ENCODE assay signal across 8 cellular contexts in genomic region chr2:19955544-19956422, GRCh38. TPM values are rescaled to one million over a fixed set of nuclear protein-coding genes. Genes with fewer than 3 reads are reported as not detected.
A peak's percentile ranks its signal among the peaks of the same experiment; 100 is the strongest.
DNase-seq lines count a peak whose midpoint lies in the region; ATAC-seq and TF ChIP-seq lines count a peak whose summit lies in the region.

No MANE protein-coding gene starts in this region.

- H3K4me3 ChIP-seq in esophagus muscularis mucosa (no peak overlapping the region), tibial artery (no peak overlapping the region)

- no peaks in the 10 kb centered on the region for H3K27me3 Mint-ChIP-seq in Calu3 (ENCODE audit: unreplicated experiment)
- H3K27me3 Mint-ChIP-seq in naive thymus-derived CD8-positive, alpha-beta T cell = no peaks in the 10 kb centered on the region

- no peak for TF ChIP-seq POLR2A in esophagus muscularis mucosa (IDR thresholded peaks at IDR 0.05; ENCODE audit: low read depth)

- no peaks in the 10 kb centered on the region for H3K4me1 ChIP-seq in esophagus muscularis mucosa
- no peaks in the 10 kb centered on the region for H3K4me1 ChIP-seq in tibial artery

- H3K4me3 Mint-ChIP-seq in Calu3 (ENCODE audit: low read depth, unreplicated experiment) = no peak overlapping the region
- no peak overlapping the region for H3K4me3 Mint-ChIP-seq in naive thymus-derived CD8-positive, alpha-beta T cell

- peak; percentile 74 for DNase-seq in Calu3
- DNase-seq in NCI-H748 (lab: John Stamatoyannopoulos, UW; ENCODE audit: unreplicated experiment) = peak; percentile 68
- DNase-seq in activated T-cell treated with anti-CD3 and anti-CD28 coated beads for 4 hours = peak; percentile 9
- DNase-seq in esophagus muscularis mucosa (ENCODE audit: extremely low spot score) = no peak
- DNase-seq in naive thymus-derived CD8-positive, alpha-beta T cell = peak; percentile 9 to 75 (median 42)
- peak in 1 of 2 donors; percentile 61 for DNase-seq in tibial artery

- no peak overlapping the region for H3K27ac Mint-ChIP-seq in Calu3 (ENCODE audit: unreplicated experiment)
- H3K27ac Mint-ChIP-seq in naive thymus-derived CD8-positive, alpha-beta T cell = no peak overlapping the region

- BruUV-seq in Calu3 (replicated peaks; lab: Mats Ljungman, UMichigan) = no TSS peak

- H3K9me3 Mint-ChIP-seq in Calu3 (ENCODE audit: low read depth, unreplicated experiment) = no peaks in the 10 kb centered on the region
- no peaks in the 10 kb centered on the region for H3K9me3 Mint-ChIP-seq in naive thymus-derived CD8-positive, alpha-beta T cell

- no peaks in the 10 kb centered on the region for H3K27me3 ChIP-seq in esophagus muscularis mucosa
- no peaks in the 10 kb centered on the region for H3K27me3 ChIP-seq in tibial artery

- peaks cover 6% of the 10 kb centered on the region for H3K36me3 Mint-ChIP-seq in Calu3 (ENCODE audit: insufficient read depth, unreplicated experiment)
- peaks cover 0 to 15% (median 7%) of the 10 kb centered on the region in 3 donors for H3K36me3 Mint-ChIP-seq in naive thymus-derived CD8-positive, alpha-beta T cell

- POLR2A ChIA-PET in naive thymus-derived CD8-positive, alpha-beta T cell (lab: Charles Lee) = no interaction called here

- peak; percentile 81 for TF ChIP-seq CTCF in Calu3 (IDR thresholded peaks at IDR 0.05; ENCODE audit: unreplicated experiment)
- peak; percentile 51 to 66 (median 63) for TF ChIP-seq CTCF in esophagus muscularis mucosa (IDR thresholded peaks at IDR 0.05)
- TF ChIP-seq CTCF in tibial artery (IDR thresholded peaks at IDR 0.05) = peak; percentile 64 to 68

- H3K27ac ChIP-seq in esophagus muscularis mucosa (replicated peaks in 1 of 4) (no peak overlapping the region), tibial artery (no peak overlapping the region)

- intact Hi-C loops in Calu3 (cut with micrococcal nuclease; ENCODE audit: unreplicated experiment) = loop anchor here (1.0 kb wide), 2 partner anchors 138 to 143 kb away; no protein-coding TSS in a partner anchor
- intact Hi-C loops in esophagus muscularis mucosa (cut with DNase I) = loop anchor here (5.0 kb wide), 1 partner anchor 137 kb away; no protein-coding TSS in a partner anchor
- intact Hi-C loops in tibial artery (cut with DNase I; ENCODE audit: low total_unique reads) = no loop called here

- WGBS in esophagus muscularis mucosa = 70% methylated on average over 6 of the region's 6 CpGs

- no peaks in the 10 kb centered on the region for H3K9me3 ChIP-seq in esophagus muscularis mucosa
- no peaks in the 10 kb centered on the region for H3K9me3 ChIP-seq in tibial artery

- no peak for TF ChIP-seq EP300 in esophagus muscularis mucosa (IDR thresholded peaks at IDR 0.05)

- H3K36me3 ChIP-seq in esophagus muscularis mucosa (peaks cover 0 to 17% (median 2%) of the 10 kb centered on the region in 4 donors), tibial artery (peaks cover 0 to 2% (median 0%) of the 10 kb centered on the region in 3 donors)

- no peaks in the 10 kb centered on the region for H3K4me1 Mint-ChIP-seq in Calu3 (ENCODE audit: low read depth, unreplicated experiment)
- H3K4me1 Mint-ChIP-seq in naive thymus-derived CD8-positive, alpha-beta T cell = no peaks in the 10 kb centered on the region

- peak; percentile 78 for ATAC-seq in GM19397 (IDR thresholded peaks at IDR 0.05; ENCODE audit: unreplicated experiment)
- ATAC-seq in HG03520 (IDR thresholded peaks at IDR 0.05; ENCODE audit: unreplicated experiment) = peak; percentile 84
- ATAC-seq in naive thymus-derived CD8-positive, alpha-beta T cell = peak; percentile 72 to 89

- CTCF ChIA-PET in Calu3 (lab: Charles Lee) = interaction anchor here (0.7 to 1.5 kb wide), 7 partner anchors 9 to 335 kb away, joined by 3 to 15 read pairs (median 4); partner anchors contain the start of genes LAPTM4A and SDC1

RNA-seq across cellular contexts. Expression of gene WDR35, which starts 34.1 kb away (rescaled TPM):
- total RNA-seq in Calu3 (2022) (8.8 and 9.8 TPM in 2 replicates), esophagus muscularis mucosa (10 to 100 TPM in 3 of 4 donors, 1 to 10 TPM in 1; 9.4 to 15.0 (median 12.3) TPM)
- 1 to 10 TPM; 4.8 to 5.6 TPM for total RNA-seq in naive thymus-derived CD8-positive, alpha-beta T cell
- 1 to 10 TPM in 2 of 3 donors, under 1 TPM in 1; 0.91 to 1.8 (median 1.7) TPM for polyA plus RNA-seq in naive thymus-derived CD8-positive, alpha-beta T cell

RNA-seq across cellular contexts. Expression of gene TTC32, which starts 54.0 kb away (rescaled TPM):
- total RNA-seq in Calu3 (2022) = 13.6 and 14.4 TPM in 2 replicates
- total RNA-seq in esophagus muscularis mucosa = 10 to 100 TPM in 2 of 4 donors, 1 to 10 TPM in 2; 8.1 to 12.5 (median 10.2) TPM
- total RNA-seq in naive thymus-derived CD8-positive, alpha-beta T cell = 10 to 100 TPM; 65.7 to 66.5 TPM
- polyA plus RNA-seq in naive thymus-derived CD8-positive, alpha-beta T cell = 10 to 100 TPM; 21.9 to 37.0 (median 31.0) TPM

RNA-seq across cellular contexts. Expression of gene MATN3, which starts 56.7 kb away (rescaled TPM):
- total RNA-seq in Calu3 (2022) = 2.3 and 3.4 TPM in 2 replicates
- total RNA-seq in esophagus muscularis mucosa = 1 to 10 TPM in 1 of 4 donors, under 1 TPM in 3; 0.66 to 1.3 (median 0.82) TPM
- not detected for total RNA-seq in naive thymus-derived CD8-positive, alpha-beta T cell
- polyA plus RNA-seq in naive thymus-derived CD8-positive, alpha-beta T cell = not detected
